Comparison of ENCODE assay signal across 8 cellular contexts in the genomic region with DNA sequence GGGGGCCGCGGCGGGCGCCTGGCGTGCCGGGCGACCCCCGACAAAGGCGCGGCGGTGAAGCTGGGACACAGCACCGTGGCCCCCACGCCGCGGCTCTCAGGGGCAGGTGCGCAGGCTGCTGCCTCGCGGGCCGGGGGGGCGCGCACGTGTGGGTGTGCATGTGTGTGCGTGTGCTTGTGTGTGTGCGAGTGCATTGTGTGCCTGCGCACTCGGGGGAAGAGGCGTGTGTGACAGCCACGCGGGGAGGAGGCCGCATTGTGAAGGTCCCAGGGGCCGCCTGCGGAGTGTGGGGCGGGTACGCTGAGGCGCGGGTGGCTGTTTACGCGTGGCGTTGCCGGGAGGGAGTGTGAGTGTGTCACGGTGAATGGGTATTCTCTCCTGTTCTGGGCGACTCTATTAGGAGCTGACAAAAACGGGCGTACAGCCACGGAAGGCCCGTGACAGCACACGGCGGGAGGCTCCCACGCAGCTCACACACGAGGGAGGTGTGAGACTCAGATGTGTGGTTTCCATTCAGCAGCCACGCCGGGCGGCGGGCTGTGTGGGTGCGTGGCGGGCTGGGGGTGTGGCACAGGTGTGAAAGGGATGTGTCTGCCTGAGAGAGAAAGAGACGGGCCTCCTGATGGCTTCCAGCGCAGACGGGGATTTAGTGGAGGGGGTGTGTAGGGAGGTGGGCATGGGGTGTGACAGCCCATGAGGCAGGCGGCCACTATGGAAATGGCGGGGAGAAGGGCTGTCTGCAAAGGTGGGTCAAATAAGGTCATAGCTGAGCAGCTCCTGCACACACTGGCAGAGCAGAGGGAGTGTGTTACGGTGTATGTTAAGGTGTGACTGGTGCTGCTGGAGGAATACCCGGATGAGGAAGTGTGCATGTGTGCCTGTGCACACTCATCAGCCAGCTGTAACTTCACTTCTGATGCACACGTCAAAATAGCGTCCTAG. TPM values are rescaled to one million over a fixed set of nuclear protein-coding genes. Genes with fewer than 3 reads are reported as not detected.
DNase-seq lines count a peak whose midpoint lies in the region; FAIRE-seq and TF ChIP-seq lines count a peak whose summit lies in the region.

No MANE protein-coding gene starts in this region.

- DNase-seq in G401 (ENCODE audit: low spot score) (peak; percentile 35), MM.1S (no peak), esophagus muscularis mucosa (ENCODE audit: extremely low spot score) (no peak), osteocyte (ENCODE audit: extremely low spot score, unreplicated experiment) (no peak), hepatic stellate cell (ENCODE audit: low spot score) (no peak), ecto neural progenitor cell (ENCODE audit: low spot score) (no peak), RCC 7860 (ENCODE audit: low spot score) (no peak)
- peak; percentile 35 to 51 for DNase-seq in activated CD8-positive, alpha-beta memory T cell treated with anti-CD3 and anti-CD28 coated beads for 4 hours (ENCODE audit: low read depth in 2 of 2)

- in situ Hi-C loops in G401 (cut with HindIII; ENCODE audit: low sequenced_read_pairs): no loop called here

- H3K27me3 ChIP-seq in MM.1S (replicated peaks; ENCODE audit: insufficient read depth, low read length) (peaks cover 24% of the 10 kb centered on the region), esophagus muscularis mucosa (peaks cover 0 to 13% (median 0%) of the 10 kb centered on the region in 4 donors)

- peaks cover 2% of the 10 kb centered on the region for H3K36me3 Mint-ChIP-seq in osteocyte (ENCODE audit: unreplicated experiment)

- H3K9me3 ChIP-seq in MM.1S (replicated peaks; ENCODE audit: insufficient read depth, low read length) (no peaks in the 10 kb centered on the region), esophagus muscularis mucosa (no peaks in the 10 kb centered on the region)

- whole genome bisulfite sequencing in esophagus muscularis mucosa: 29% methylated on average over 41 of the region's 65 CpGs

- H3K4me3 ChIP-seq in MM.1S (ENCODE audit: low read length) (peak overlapping the region; percentile 61), esophagus muscularis mucosa (peak overlapping the region; percentile 56 to 70 (median 57))

- no peak for FAIRE-seq in RCC 7860 (lab: Jason Lieb, UNC)

- peaks cover 19% of the 10 kb centered on the region for H3K4me1 Mint-ChIP-seq in osteocyte (ENCODE audit: unreplicated experiment)

- no peaks in the 10 kb centered on the region for H3K9me2 ChIP-seq in MM.1S (replicated peaks; ENCODE audit: insufficient read depth, low read length)

- H3K9ac ChIP-seq in MM.1S (ENCODE audit: low read length): no peak overlapping the region

- H3K4me1 ChIP-seq in MM.1S (ENCODE audit: low read length) (no peaks in the 10 kb centered on the region), esophagus muscularis mucosa (peaks cover 9 to 19% (median 17%) of the 10 kb centered on the region in 4 donors)

- H3K4me3 Mint-ChIP-seq in osteocyte (ENCODE audit: unreplicated experiment): peak overlapping the region; percentile 55

- TF ChIP-seq CTCF in MM.1S (IDR thresholded peaks at IDR 0.05; ENCODE audit: low read length): no peak
- TF ChIP-seq CTCF in esophagus muscularis mucosa (IDR thresholded peaks at IDR 0.05): no peak
- no peak for TF ChIP-seq CTCF in osteocyte (IDR thresholded peaks at IDR 0.05)

- no peak for TF ChIP-seq EP300 in esophagus muscularis mucosa (IDR thresholded peaks at IDR 0.05)

- intact Hi-C loops in esophagus muscularis mucosa (cut with DNase I): no loop called here

- H2AFZ ChIP-seq in MM.1S (ENCODE audit: low read length): no peak overlapping the region

- no peak overlapping the region for H3K27ac Mint-ChIP-seq in osteocyte (ENCODE audit: unreplicated experiment)

- no peaks in the 10 kb centered on the region for H3F3A ChIP-seq in MM.1S (ENCODE audit: insufficient read depth, low read length)

- no peaks in the 10 kb centered on the region for H3K79me2 ChIP-seq in MM.1S (ENCODE audit: low read length)

- H3K27me3 Mint-ChIP-seq in osteocyte (ENCODE audit: unreplicated experiment): peaks cover 53% of the 10 kb centered on the region

- peak overlapping the region; percentile 89 for H3K4me2 ChIP-seq in MM.1S (ENCODE audit: low read depth, low read length)

- H4K20me1 ChIP-seq in MM.1S (ENCODE audit: insufficient read depth, low read length): no peaks in the 10 kb centered on the region

- no peaks in the 10 kb centered on the region for H3K36me3 ChIP-seq in MM.1S (replicated peaks; ENCODE audit: insufficient read depth, low read length)
- no peaks in the 10 kb centered on the region for H3K36me3 ChIP-seq in esophagus muscularis mucosa

- no peaks in the 10 kb centered on the region for H3K9me3 Mint-ChIP-seq in osteocyte (ENCODE audit: unreplicated experiment)

- no peak for TF ChIP-seq POLR2A in esophagus muscularis mucosa (IDR thresholded peaks at IDR 0.05; ENCODE audit: low read depth)

- H3K27ac ChIP-seq in MM.1S (ENCODE audit: low read length) (no peak overlapping the region), esophagus muscularis mucosa (replicated peaks in 1 of 4) (no peak overlapping the region)

RNA-seq across cellular contexts. Expression of a gene that starts 0.7 kb away (rescaled TPM):
- total RNA-seq in G401 (2014; rRNA removed; shearing (Covaris generic)): 46.6 and 66.7 TPM in 2 replicates
- total RNA-seq in esophagus muscularis mucosa (1 to 10 TPM; 1.7 to 3.1 (median 2.5) TPM), osteocyte (5.7 and 5.9 TPM in 2 replicates)

RNA-seq across cellular contexts. Expression of a gene that starts 31.5 kb away (rescaled TPM):
- total RNA-seq in G401 (2014; rRNA removed; shearing (Covaris generic)): 257 and 300 TPM in 2 replicates
- total RNA-seq in esophagus muscularis mucosa (1 to 10 TPM; 1.2 to 6.4 (median 3.1) TPM), osteocyte (19.2 and 20.4 TPM in 2 replicates)

RNA-seq across cellular contexts. Expression of a gene that starts 39.2 kb away (rescaled TPM):
- 38.3 and 42.3 TPM in 2 replicates for total RNA-seq in G401 (2014; rRNA removed; shearing (Covaris generic))
- total RNA-seq in esophagus muscularis mucosa (10 to 100 TPM; 19.9 to 43.1 (median 33.1) TPM), osteocyte (49.0 and 49.7 TPM in 2 replicates)

RNA-seq across cellular contexts. Expression of a gene that starts 43.0 kb away (rescaled TPM):
- total RNA-seq in G401 (2014; rRNA removed; shearing (Covaris generic)): 4.0 and 4.8 TPM in 2 replicates
- total RNA-seq in esophagus muscularis mucosa (10 to 100 TPM; 21.7 to 44.4 (median 40.6) TPM), osteocyte (69.8 and 73.4 TPM in 2 replicates)

Comparison
In these comparisons a context has a peak if more than half of its experiments do, and no peak if none do; other contexts are left out.
1. DNase-seq: peak in G401 (single experiment) and activated CD8-positive, alpha-beta memory T cell treated with anti-CD3 and anti-CD28 coated beads for 4 hours (2 of 2); none in MM.1S (single experiment), esophagus muscularis mucosa (single experiment), osteocyte (single experiment), hepatic stellate cell (single experiment), ecto neural progenitor cell (single experiment) and RCC 7860 (single experiment).
2. RNA of a gene that starts 31.5 kb away (total RNA-seq): 257 to 300 TPM in G401; 19.2 to 20.4 TPM in osteocyte and 1.2 to 6.4 TPM in esophagus muscularis mucosa; every median in the first group is over 10 times any median in the second.